Comparison of ENCODE assay signal across 17 cellular contexts in genomic region chr4:119244832-119245231, GRCh38. TPM values are rescaled to one million over a fixed set of nuclear protein-coding genes. Genes with fewer than 3 reads are reported as not detected.
DNase-seq lines count a peak whose midpoint lies in the region; ATAC-seq and TF ChIP-seq lines count a peak whose summit lies in the region.
"Had no signal": no experiment of that assay in that cellular context is flagged by ENCODE, and none has a peak within 500 bp of the region (broad histone marks: within the 10 kb centered on the region; RNA-seq: fewer than 3 reads in every experiment).

No MANE protein-coding gene starts in this region.

- no peaks in the 10 kb centered on the region for H3K27me3 Mint-ChIP-seq in mesothelial cell of epicardium (ENCODE audit: low read depth)

- no peak for ATAC-seq in HG03457 (IDR thresholded peaks at IDR 0.05; ENCODE audit: unreplicated experiment)
- ATAC-seq: GM23338; mucosa of descending colon; stimulated activated effector memory CD8-positive, alpha-beta T cell treated with anti-CD3 and anti-CD28 coated beads, Interleukin-12 subunit alpha, Interleukin-12 subunit beta, amount 100 ng/mL, for 72 hours had no signal

- peaks cover 28% of the 10 kb centered on the region for H3K4me1 Mint-ChIP-seq in mesothelial cell of epicardium
- H3K4me1 Mint-ChIP-seq: stimulated activated effector memory CD8-positive, alpha-beta T cell treated with anti-CD3 and anti-CD28 coated beads, Interleukin-12 subunit alpha, Interleukin-12 subunit beta, amount 100 ng/mL, for 72 hours had no signal

- no peak overlapping the region for H3K4me3 Mint-ChIP-seq in mesothelial cell of epicardium
- H3K4me3 Mint-ChIP-seq: GM23338; stimulated activated effector memory CD8-positive, alpha-beta T cell treated with anti-CD3 and anti-CD28 coated beads, Interleukin-12 subunit alpha, Interleukin-12 subunit beta, amount 100 ng/mL, for 72 hours had no signal

- H3K36me3 Mint-ChIP-seq in mesothelial cell of epicardium, result peaks cover 16% of the 10 kb centered on the region

- H3K9me3 Mint-ChIP-seq in mesothelial cell of epicardium, result no peaks in the 10 kb centered on the region
- H3K9me3 Mint-ChIP-seq: activated T-helper 2 cell treated with anti-CD3 and anti-CD28 coated beads, Interferon-gamma antibody, Interleukin-2, Interleukin-4, amounts not matched to agents 10 μg/mL and 5 μg/mL and 100 μg/mL, durations not matched to agents 14 hours and 24 hours and 36 hours; GM23338; stimulated activated effector memory CD8-positive, alpha-beta T cell treated with anti-CD3 and anti-CD28 coated beads, Interleukin-12 subunit alpha, Interleukin-12 subunit beta, amount 100 ng/mL, for 72 hours had no signal

- DNase-seq in DMS153 (lab: John Stamatoyannopoulos, UW) (peak; percentile 10), DMS153 treated with DMSO at 0.1 percent for 48 hours (lab: John Stamatoyannopoulos, UW; ENCODE audit: unreplicated experiment) (no peak), NCI-H1105 (lab: John Stamatoyannopoulos, UW) (peak; percentile 30), SKM-1 treated with dmso at 0.1 percent for 144 hours (lab: John Stamatoyannopoulos, UW; ENCODE audit: unreplicated experiment) (peak; percentile 53), mesothelial cell of epicardium (ENCODE audit: low spot score in 2 of 2, unreplicated experiment in 2 of 2) (no peak), cerebellar nuclear complex (lab: John Stamatoyannopoulos, UW) (no peak), NCI-H128 (lab: John Stamatoyannopoulos, UW; ENCODE audit: unreplicated experiment) (no peak)
- DNase-seq: C1 segment of cervical spinal cord; DMS53; MM.1S; mucosa of descending colon; NCI-H524 treated with DMSO at 0.1 percent for 48 hours; stimulated activated CD4-positive, alpha-beta T cell treated with anti-CD3 and anti-CD28 coated beads, Interleukin-12 subunit alpha, Interleukin-12 subunit beta, amount 100 ng/mL, for 4 hours had no signal

- TF ChIP-seq CTCF in mesothelial cell of epicardium (IDR thresholded peaks at IDR 0.05; ENCODE audit: unreplicated experiment), result no peak

- peak overlapping the region; percentile 26 for H3K27ac Mint-ChIP-seq in mesothelial cell of epicardium
- H3K27ac Mint-ChIP-seq: activated T-helper 2 cell treated with anti-CD3 and anti-CD28 coated beads, Interferon-gamma antibody, Interleukin-2, Interleukin-4, amounts not matched to agents 10 μg/mL and 5 μg/mL and 100 μg/mL, durations not matched to agents 14 hours and 24 hours and 36 hours; GM23338; stimulated activated effector memory CD8-positive, alpha-beta T cell treated with anti-CD3 and anti-CD28 coated beads, Interleukin-12 subunit alpha, Interleukin-12 subunit beta, amount 100 ng/mL, for 72 hours had no signal

RNA-seq across cellular contexts. Expression of gene USP53, which starts 32.3 kb away (rescaled TPM):
- total RNA-seq in mesothelial cell of epicardium, result 26.5 to 28.7 TPM (median 26.8 TPM) in 3 replicates

Comparison
In these comparisons a context has a peak if more than half of its experiments do, and no peak if none do; other contexts are left out.
1. DNase-seq: peak in DMS153 (single experiment), NCI-H1105 (single experiment) and SKM-1 treated with dmso at 0.1 percent for 144 hours (single experiment); none in DMS153 treated with DMSO at 0.1 percent for 48 hours (single experiment), mesothelial cell of epicardium (0 of 2), cerebellar nuclear complex (0 of 2) and NCI-H128 (single experiment).